9 cellular contexts compared by ENCODE assay signal in genomic region chrX:130115119-130115885, GRCh38. TPM values are rescaled to one million over a fixed set of nuclear protein-coding genes. Genes with fewer than 3 reads are reported as not detected.
DNase-seq lines count a peak whose midpoint lies in the region; ATAC-seq, FAIRE-seq and TF ChIP-seq lines count a peak whose summit lies in the region.
"Not testable (repeated sequence)": the region's sequence is repeated elsewhere in the genome, so short reads cannot be mapped to it uniquely, and the experiment has no call there.
"Had no signal": no experiment of that assay in that cellular context is flagged by ENCODE, and none has a peak within 500 bp of the region (broad histone marks: within the 10 kb centered on the region; RNA-seq: fewer than 3 reads in every experiment).

No MANE protein-coding gene starts in this region.

- H3K9me3 ChIP-seq in IMR-90 (ENCODE audit: control insufficient read depth, insufficient read depth, low read length); K562 (replicated peaks; ENCODE audit: control insufficient read depth, insufficient read depth, low read depth, low read length); mesenchymal stem cell (ENCODE audit: control insufficient read depth, low read length): not testable (repeated sequence)

- not testable (repeated sequence) for H2AK5ac ChIP-seq in IMR-90 (ENCODE audit: low read depth, low read length); mesenchymal stem cell (ENCODE audit: low read length, severe bottlenecking)

- not testable (repeated sequence) for H3K4me3 Mint-ChIP-seq in activated T-cell treated with anti-CD3 and anti-CD28 coated beads, Interleukin-2, amount 50 U/mL, for 72 hours

- H3K79me2 ChIP-seq in K562 (ENCODE audit: control insufficient read depth, insufficient read depth, low read length) = not testable (repeated sequence)

- H3K9ac ChIP-seq in IMR-90 (ENCODE audit: low read depth, low read length); K562 (ENCODE audit: insufficient read depth in 1 of 2, low read depth in 2 of 2, low read length in 2 of 2); mesenchymal stem cell (ENCODE audit: low read length): not testable (repeated sequence)

- H4K5ac ChIP-seq in IMR-90 (ENCODE audit: low read depth, low read length) = not testable (repeated sequence)

- H3K4me1 ChIP-seq in IMR-90 (ENCODE audit: control insufficient read depth, insufficient read depth, low read length) (peaks cover 15% of the 10 kb centered on the region), K562 (replicated peaks in 1 of 2; ENCODE audit: control insufficient read depth in 2 of 2, insufficient read depth in 2 of 2, low read length in 2 of 2) (peaks cover 39 to 46% of the 10 kb centered on the region in 2 experiments), mesenchymal stem cell (ENCODE audit: control insufficient read depth, insufficient read depth, low read depth, low read length) (peaks cover 35% of the 10 kb centered on the region)

- DNase-seq in A172 (ENCODE audit: low spot score) (peak; percentile 45), ELR (ENCODE audit: low read depth) (peak; percentile 78), IMR-90 (peak; percentile 46), RCC 7860 (ENCODE audit: low spot score) (peak; percentile 93), fibroblast of mammary gland (ENCODE audit: low read depth) (peak; percentile 73), mesenchymal stem cell (peak; percentile 62)
- not testable (repeated sequence) for DNase-seq in activated T-cell treated with anti-CD3 and anti-CD28 coated beads, Interleukin-2, amount 50 U/mL, for 72 hours; K562 (ENCODE audit: extremely low read depth in 1 of 4, low spot score in 3 of 4)

- not testable (repeated sequence) for H3K4ac ChIP-seq in IMR-90 (ENCODE audit: low read depth, low read length); mesenchymal stem cell (ENCODE audit: low read depth in 1 of 2, low read length in 2 of 2)

- TF ChIP-seq POLR2A in IMR-90 (IDR thresholded peaks at IDR 0.05; ENCODE audit: low read depth, low read length); K562 (conservative IDR thresholded peaks at IDR 0.05): not testable (repeated sequence)

- peaks cover 48% of the 10 kb centered on the region for H3K4me1 Mint-ChIP-seq in activated T-cell treated with anti-CD3 and anti-CD28 coated beads, Interleukin-2, amount 50 U/mL, for 72 hours (ENCODE audit: low read depth)

- CTCF ChIA-PET in IMR-90 (lab: Yijun Ruan, JAX); K562 (lab: Yijun Ruan, JAX; ENCODE audit: low intra/inter-chr PET ratio): not testable (repeated sequence)

- not testable (repeated sequence) for H3K9me3 Mint-ChIP-seq in activated T-cell treated with anti-CD3 and anti-CD28 coated beads, Interleukin-2, amount 50 U/mL, for 72 hours

- H3K4me2 ChIP-seq in IMR-90 (ENCODE audit: low read depth, low read length); K562 (ENCODE audit: insufficient read depth, low read length); mesenchymal stem cell (ENCODE audit: low read length, poor library complexity, severe bottlenecking): not testable (repeated sequence)

- not testable (repeated sequence) for H2AK9ac ChIP-seq in IMR-90 (replicated peaks; ENCODE audit: low read depth, low read length, poor library complexity)

- H3K27ac Mint-ChIP-seq in activated T-cell treated with anti-CD3 and anti-CD28 coated beads, Interleukin-2, amount 50 U/mL, for 72 hours = peak overlapping the region; percentile 11

- H2BK15ac ChIP-seq in IMR-90 (ENCODE audit: low read depth, low read length); mesenchymal stem cell (ENCODE audit: low read depth, poor library complexity, severe bottlenecking): not testable (repeated sequence)

- not testable (repeated sequence) for H3K36me3 Mint-ChIP-seq in activated T-cell treated with anti-CD3 and anti-CD28 coated beads, Interleukin-2, amount 50 U/mL, for 72 hours (ENCODE audit: insufficient read depth in 2 of 2)

- not testable (repeated sequence) for H4K8ac ChIP-seq in IMR-90 (ENCODE audit: low read depth in 2 of 2, low read length in 2 of 2); mesenchymal stem cell (ENCODE audit: low read length)

- H4K20me1 ChIP-seq in IMR-90 (ENCODE audit: insufficient read depth, low read length); K562 (replicated peaks; ENCODE audit: control insufficient read depth, insufficient read depth, low read length): not testable (repeated sequence)

- not testable (repeated sequence) for H2AFZ ChIP-seq in IMR-90 (replicated peaks; ENCODE audit: low read length, poor library complexity); K562 (ENCODE audit: low read depth, low read length); mesenchymal stem cell (ENCODE audit: low read depth, low read length)

- not testable (repeated sequence) for H2BK120ac ChIP-seq in IMR-90 (ENCODE audit: low read depth, low read length); mesenchymal stem cell (ENCODE audit: low read depth, low read length)

- not testable (repeated sequence) for H3K56ac ChIP-seq in IMR-90 (ENCODE audit: extremely low read depth, insufficient read depth, low read length)

- no CpG with 5 or more reads among the region's 10 CpGs for whole genome bisulfite sequencing in IMR-90 (ENCODE audit: extremely low coverage in 2 of 2, insufficient read length in 1 of 2), 2 experiments
- 51% methylated on average over 8 of the region's 10 CpGs for WGBS in K562 (ENCODE audit: insufficient coverage, low coverage, missing lambda C conversion rate)
- 80% methylated on average over 7 of the region's 10 CpGs for WGBS in mesenchymal stem cell

- ATAC-seq in IMR-90 (ENCODE audit: low read depth); activated T-cell treated with anti-CD3 and anti-CD28 coated beads, Interleukin-2, amount 50 U/mL, for 72 hours (replicated peaks in 1 of 2); K562: not testable (repeated sequence)

- not testable (repeated sequence) for H3K18ac ChIP-seq in IMR-90 (ENCODE audit: low read depth, low read length); mesenchymal stem cell (ENCODE audit: low read depth in 1 of 2, low read length in 2 of 2)

- not testable (repeated sequence) for H3K27ac ChIP-seq in IMR-90 (ENCODE audit: insufficient read depth, low read length); K562 (ENCODE audit: extremely low read depth, low read depth, low read length); mesenchymal stem cell (ENCODE audit: low read length, poor library complexity, severe bottlenecking)

- H3K27me3 Mint-ChIP-seq in activated T-cell treated with anti-CD3 and anti-CD28 coated beads, Interleukin-2, amount 50 U/mL, for 72 hours (ENCODE audit: low read depth) = not testable (repeated sequence)

- BruUV-seq in IMR-90 (replicated peaks; lab: Mats Ljungman, UMichigan); K562 (replicated peaks; lab: Mats Ljungman, UMichigan): not testable (repeated sequence)

- not testable (repeated sequence) for H3K9me1 ChIP-seq in IMR-90 (ENCODE audit: insufficient read depth, low read length); K562 (ENCODE audit: control insufficient read depth, insufficient read depth, low read length)

- not testable (repeated sequence) for H2BK20ac ChIP-seq in IMR-90 (ENCODE audit: low read depth, low read length)

- not testable (repeated sequence) for H2BK5ac ChIP-seq in IMR-90 (ENCODE audit: low read depth, low read length, poor library complexity, severe bottlenecking); mesenchymal stem cell (ENCODE audit: low read depth, low read length, poor library complexity, severe bottlenecking)

- H3K23ac ChIP-seq in IMR-90 (ENCODE audit: low read depth, low read length); mesenchymal stem cell (ENCODE audit: low read length in 2 of 2): not testable (repeated sequence)

- H3K36me3 ChIP-seq in IMR-90 (ENCODE audit: control insufficient read depth, insufficient read depth, low read length); K562 (ENCODE audit: control insufficient read depth, insufficient read depth, low read length); mesenchymal stem cell (ENCODE audit: control insufficient read depth in 1 of 2, insufficient read depth in 2 of 2, low read depth in 1 of 2, low read length in 2 of 2): not testable (repeated sequence)

- not testable (repeated sequence) for H3K14ac ChIP-seq in IMR-90 (replicated peaks; ENCODE audit: low read depth, low read length); mesenchymal stem cell (ENCODE audit: low read length in 2 of 2)

- TF ChIP-seq RAD21 in IMR-90 (IDR thresholded peaks at IDR 0.05; ENCODE audit: low read length); K562 (CRISPR knock-in tag; conservative IDR thresholded peaks at IDR 0.05 in 1 of 2, IDR thresholded peaks at IDR 0.05 in 1 of 2): not testable (repeated sequence)

- in situ Hi-C loops in IMR-90 (cut with MboI; ENCODE audit: low sequenced_read_pairs); K562 (cut with MboI): not testable (repeated sequence)

- not testable (repeated sequence) for H2BK12ac ChIP-seq in mesenchymal stem cell (ENCODE audit: low read length in 2 of 2)

- not testable (repeated sequence) for H4K91ac ChIP-seq in IMR-90 (ENCODE audit: insufficient read depth, low read depth, low read length); mesenchymal stem cell (ENCODE audit: low read length)

- not testable (repeated sequence) for TF ChIP-seq EP300 in K562 (IDR thresholded peaks at IDR 0.05; ENCODE audit: low read length)

- not testable (repeated sequence) for H3K4me3 ChIP-seq in IMR-90 (ENCODE audit: insufficient read depth, low read depth, low read length); K562; fibroblast of mammary gland (ENCODE audit: control insufficient read depth, low read depth, low read length); mesenchymal stem cell (ENCODE audit: insufficient read depth in 1 of 2, low read depth in 1 of 2, low read length in 2 of 2)

- peak; percentile 99 for FAIRE-seq in RCC 7860 (lab: Jason Lieb, UNC)
- not testable (repeated sequence) for FAIRE-seq in K562 (lab: Jason Lieb, UNC)

- dilution Hi-C loops in IMR-90 (cut with HindIII; ENCODE audit: low sequenced_read_pairs, unreplicated experiment) = not testable (repeated sequence)

- intact Hi-C loops in IMR-90 (cut with micrococcal nuclease); K562 (cut with micrococcal nuclease): not testable (repeated sequence)

- H3K79me1 ChIP-seq in IMR-90 (ENCODE audit: low read depth in 1 of 2, low read length in 2 of 2) = peaks cover 0 to 19% of the 10 kb centered on the region in 2 experiments; a peak in 1 of 4 replicates
- H3K79me1 ChIP-seq in mesenchymal stem cell (replicated peaks; ENCODE audit: low read length, poor library complexity, severe bottlenecking) = not testable (repeated sequence)

- not testable (repeated sequence) for TF ChIP-seq CTCF in IMR-90 (conservative IDR thresholded peaks at IDR 0.05; ENCODE audit: low read depth, low read length); K562 (IDR thresholded peaks at IDR 0.05 in 2 of 3, conservative IDR thresholded peaks at IDR 0.05 in 1 of 3; ENCODE audit: insufficient read depth in 2 of 3, low read depth in 1 of 3, low read length in 3 of 3); fibroblast of mammary gland (conservative IDR thresholded peaks at IDR 0.05; ENCODE audit: control insufficient read depth, insufficient read depth, low read depth, low read length)

- POLR2A ChIA-PET in IMR-90 (lab: Charles Lee; ENCODE audit: unreplicated experiment) = not testable (repeated sequence)
- POLR2A ChIA-PET in K562 (lab: Yijun Ruan, JAX) = interaction anchor here (0.9 kb wide), 1 partner anchor 20 kb away, joined by 3 read pairs; no protein-coding TSS in a partner anchor

- H3K27me3 ChIP-seq in IMR-90 (ENCODE audit: control insufficient read depth, insufficient read depth, low read length); K562 (ENCODE audit: control insufficient read depth in 2 of 2, insufficient read depth in 2 of 2, low read length in 2 of 2); mesenchymal stem cell (ENCODE audit: control insufficient read depth in 1 of 2, insufficient read depth in 1 of 2, low read length in 2 of 2): not testable (repeated sequence)

RNA-seq across cellular contexts. Expression of gene ELF4, which starts 5.0 kb away (rescaled TPM):
- 8.0 and 8.6 TPM in 2 replicates for total RNA-seq in A172 (2014; rRNA removed; shearing (Covaris generic))
- 10.8 and 10.9 TPM in 2 replicates for total RNA-seq in IMR-90 (2012; rRNA removed)
- 18.4 and 19.0 TPM in 2 replicates for polyA plus RNA-seq in IMR-90 (2012; rRNA removed)
- polyA plus RNA-seq in IMR-90 (2012; cell fraction: cytosol; rRNA removed) = 12.6 and 15.1 TPM in 2 replicates
- 17.4 and 18.6 TPM in 2 replicates for polyA plus RNA-seq in IMR-90 (2012; cell fraction: nucleus; rRNA removed; ENCODE audit: low replicate concordance)
- total RNA-seq in activated T-cell treated with anti-CD3 and anti-CD28 coated beads, Interleukin-2, amount 50 U/mL, for 72 hours = 10 to 100 TPM; 37.9 to 41.0 TPM
- total RNA-seq in K562 (2011; cell fraction: chromatin; rRNA removed; ENCODE audit: low replicate concordance) = 17.7 and 35.6 TPM in 2 replicates
- 19.2 and 22.7 TPM in 2 replicates for total RNA-seq in K562 (2011; cell fraction: nucleolus; rRNA removed)
- 24.8 and 30.9 TPM in 2 replicates for total RNA-seq in K562 (2011; cell fraction: nucleoplasm; rRNA removed)
- total RNA-seq in K562 (2014; rRNA removed) = 28.6 and 41.1 TPM in 2 replicates
- 17.6 and 18.3 TPM in 2 replicates for total RNA-seq in K562 (2014; rRNA removed; fragmentation: Illumina TruSeq; extraction: Trizol)
- total RNA-seq in K562 (2015; rRNA removed; fragmentation: Illumina TruSeq; extraction: Trizol) = 24.8 and 26.3 TPM in 2 replicates
- total RNA-seq in K562 (2021) = 43.9 and 47.7 TPM in 2 replicates
- polyA plus RNA-seq in K562 (2011; rRNA removed) = 29.2 and 33.4 TPM in 2 replicates
- 39.7 and 49.3 TPM in 2 replicates for polyA plus RNA-seq in K562 (2011; cell fraction: cytosol; rRNA removed)
- polyA plus RNA-seq in K562 (2011; cell fraction: nucleus; rRNA removed) = 24.3 and 33.0 TPM in 2 replicates
- 38.6 and 52.6 TPM in 2 replicates for polyA plus RNA-seq in K562 (2012)
- 50.7 and 55.8 TPM in 2 replicates for polyA plus RNA-seq in K562 (2014; fragmentation: Illumina TruSeq; extraction: Trizol)
- 1 to 10 TPM; 5.9 to 7.3 TPM for polyA plus RNA-seq in K562 (2014; fragmentation: Nextera tagmentation; extraction: Ambion mirVana)
- polyA plus RNA-seq in K562 (2014; rRNA removed) = 25.2 and 28.4 TPM in 2 replicates
- polyA minus RNA-seq in K562 (2011; rRNA and poly(A)+ RNA removed) = 35.0 and 38.5 TPM in 2 replicates
- 38.8 and 40.9 TPM in 2 replicates for polyA minus RNA-seq in K562 (2011; cell fraction: cytosol; rRNA and poly(A)+ RNA removed)
- 8.9 and 10.8 TPM in 2 replicates for polyA minus RNA-seq in K562 (2011; cell fraction: nucleus; rRNA and poly(A)+ RNA removed)
- polyA plus RNA-seq in mesenchymal stem cell (2013, experiment 1 of 2) = 21.0 TPM
- polyA plus RNA-seq in mesenchymal stem cell (2013, experiment 2 of 2) = 20.8 TPM

RNA-seq across cellular contexts. Expression of gene AIFM1, which starts 50.3 kb away (rescaled TPM):
- 18.5 and 21.1 TPM in 2 replicates for total RNA-seq in A172 (2014; rRNA removed; shearing (Covaris generic))
- total RNA-seq in IMR-90 (2012; rRNA removed) (22.0 and 31.1 TPM in 2 replicates), K562 (2014; rRNA removed) (59.9 and 65.0 TPM in 2 replicates), K562 (2014; rRNA removed; fragmentation: Illumina TruSeq; extraction: Trizol) (101 and 107 TPM in 2 replicates), K562 (2015; rRNA removed; fragmentation: Illumina TruSeq; extraction: Trizol) (79.9 and 91.4 TPM in 2 replicates), K562 (2021) (80.7 and 85.2 TPM in 2 replicates)
- polyA plus RNA-seq in IMR-90 (2012; rRNA removed) (25.0 and 27.4 TPM in 2 replicates), K562 (2011; rRNA removed) (85.6 and 111 TPM in 2 replicates), K562 (2014; fragmentation: Illumina TruSeq; extraction: Trizol) (99.0 and 117 TPM in 2 replicates), K562 (2014; fragmentation: Nextera tagmentation; extraction: Ambion mirVana) (10 to 100 TPM; 51.0 to 62.0 TPM), K562 (2014; rRNA removed) (91.2 and 93.7 TPM in 2 replicates)
- polyA plus RNA-seq in IMR-90 (2012; cell fraction: cytosol; rRNA removed) = 10.9 and 19.3 TPM in 2 replicates
- 3.6 and 15.7 TPM in 2 replicates for polyA plus RNA-seq in IMR-90 (2012; cell fraction: nucleus; rRNA removed; ENCODE audit: low replicate concordance)
- 10 to 100 TPM; 40.6 to 45.6 TPM for total RNA-seq in activated T-cell treated with anti-CD3 and anti-CD28 coated beads, Interleukin-2, amount 50 U/mL, for 72 hours
- 25.4 and 35.9 TPM in 2 replicates for total RNA-seq in K562 (2011; cell fraction: chromatin; rRNA removed; ENCODE audit: low replicate concordance)
- 14.5 and 20.4 TPM in 2 replicates for total RNA-seq in K562 (2011; cell fraction: nucleolus; rRNA removed)
- 21.5 and 24.0 TPM in 2 replicates for total RNA-seq in K562 (2011; cell fraction: nucleoplasm; rRNA removed)
- 55.0 and 81.8 TPM in 2 replicates for polyA plus RNA-seq in K562 (2011; cell fraction: cytosol; rRNA removed)
- polyA plus RNA-seq in K562 (2011; cell fraction: nucleus; rRNA removed) = 40.3 and 74.3 TPM in 2 replicates
- polyA plus RNA-seq in K562 (2012) = 89.5 and 101 TPM in 2 replicates
- 93.8 and 106 TPM in 2 replicates for polyA minus RNA-seq in K562 (2011; rRNA and poly(A)+ RNA removed)
- 27.8 and 34.7 TPM in 2 replicates for polyA minus RNA-seq in K562 (2011; cell fraction: cytosol; rRNA and poly(A)+ RNA removed)
- 10.8 and 24.0 TPM in 2 replicates for polyA minus RNA-seq in K562 (2011; cell fraction: nucleus; rRNA and poly(A)+ RNA removed)
- 34.2 TPM for polyA plus RNA-seq in mesenchymal stem cell (2013, experiment 1 of 2)
- polyA plus RNA-seq in mesenchymal stem cell (2013, experiment 2 of 2) = 34.5 TPM

RNA-seq across cellular contexts. Expression of gene RAB33A, which starts 56.5 kb away (rescaled TPM):
- total RNA-seq in A172 (2014; rRNA removed; shearing (Covaris generic)) = not detected in 2 replicates
- total RNA-seq in IMR-90 (2012; rRNA removed) (0.83 and 1.6 TPM in 2 replicates), K562 (2014; rRNA removed) (0.09 TPM in 1 of 2 replicates, not detected in the other), K562 (2014; rRNA removed; fragmentation: Illumina TruSeq; extraction: Trizol) (not detected in 2 replicates), K562 (2015; rRNA removed; fragmentation: Illumina TruSeq; extraction: Trizol) (not detected in 2 replicates), K562 (2021) (0.20 TPM in 1 of 2 replicates, not detected in the other)
- polyA plus RNA-seq in IMR-90 (2012; rRNA removed) (1.4 and 1.8 TPM in 2 replicates), K562 (2011; rRNA removed) (0.06 and 0.11 TPM in 2 replicates), K562 (2014; fragmentation: Illumina TruSeq; extraction: Trizol) (not detected in 2 replicates), K562 (2014; fragmentation: Nextera tagmentation; extraction: Ambion mirVana) (under 1 TPM; 0.04 TPM), K562 (2014; rRNA removed) (not detected in 2 replicates)
- 0.80 and 1.6 TPM in 2 replicates for polyA plus RNA-seq in IMR-90 (2012; cell fraction: cytosol; rRNA removed)
- 0.38 and 1.1 TPM in 2 replicates for polyA plus RNA-seq in IMR-90 (2012; cell fraction: nucleus; rRNA removed; ENCODE audit: low replicate concordance)
- total RNA-seq in activated T-cell treated with anti-CD3 and anti-CD28 coated beads, Interleukin-2, amount 50 U/mL, for 72 hours = 10 to 100 TPM; 22.9 to 23.3 TPM
- 0.23 TPM in 1 of 2 replicates, not detected in the other for total RNA-seq in K562 (2011; cell fraction: chromatin; rRNA removed; ENCODE audit: low replicate concordance)
- total RNA-seq in K562 (2011; cell fraction: nucleolus; rRNA removed) = 0.33 TPM in 1 of 2 replicates, not detected in the other
- total RNA-seq in K562 (2011; cell fraction: nucleoplasm; rRNA removed) = not detected in 2 replicates
- polyA plus RNA-seq in K562 (2011; cell fraction: cytosol; rRNA removed) = 0.09 TPM in 1 of 2 replicates, not detected in the other
- 0.14 TPM in 1 of 2 replicates, not detected in the other for polyA plus RNA-seq in K562 (2011; cell fraction: nucleus; rRNA removed)
- polyA plus RNA-seq in K562 (2012) = not detected in 2 replicates
- not detected in 2 replicates for polyA minus RNA-seq in K562 (2011; rRNA and poly(A)+ RNA removed)
- polyA minus RNA-seq in K562 (2011; cell fraction: cytosol; rRNA and poly(A)+ RNA removed) = not detected in 2 replicates
- polyA minus RNA-seq in K562 (2011; cell fraction: nucleus; rRNA and poly(A)+ RNA removed) = 0.22 and 0.27 TPM in 2 replicates
- polyA plus RNA-seq in mesenchymal stem cell (2013, experiment 1 of 2) = 4.6 TPM
- polyA plus RNA-seq in mesenchymal stem cell (2013, experiment 2 of 2) = 4.7 TPM
- total RNA-seq: Caco-2 had no signal
